Comparison of ENCODE assay signal across 31 cellular contexts in the genomic region with DNA sequence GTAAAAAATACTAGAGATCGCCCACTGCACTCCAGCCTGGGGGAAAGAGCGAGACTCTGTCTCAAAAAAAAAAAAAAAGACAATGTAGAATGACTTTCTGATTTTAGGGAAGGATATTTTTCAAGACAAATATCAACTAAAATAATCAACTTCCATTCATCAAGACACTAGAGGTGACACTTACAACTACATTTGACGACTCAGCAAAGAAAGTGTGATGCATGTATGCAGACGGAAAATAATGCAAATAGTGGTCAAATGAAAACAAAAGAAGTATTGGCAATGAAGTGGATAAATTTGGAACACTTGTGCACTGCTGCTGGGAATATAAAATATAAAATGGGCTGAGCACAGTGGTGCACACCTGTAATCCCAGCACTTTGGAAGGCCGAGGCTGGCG. TPM values are rescaled to one million over a fixed set of nuclear protein-coding genes. Genes with fewer than 3 reads are reported as not detected.
"Had no signal": no experiment of that assay in that cellular context is flagged by ENCODE, and none has a peak within 500 bp of the region (broad histone marks: within the 10 kb centered on the region; RNA-seq: fewer than 3 reads in every experiment).

No MANE protein-coding gene starts in this region.

- H3K4me3 ChIP-seq: neural progenitor cell, ovary, psoas muscle, skin epidermis, smooth muscle cell, spleen, suprapubic skin, testis, tibial artery, transverse colon, upper lobe of right lung, uterus had no signal

- H3K4me1 ChIP-seq: neural progenitor cell, parathyroid adenoma, psoas muscle, spleen, suprapubic skin, testis, tibial artery, transverse colon, upper lobe of right lung, uterus had no signal

- H3K4me2 ChIP-seq: neural progenitor cell, smooth muscle cell had no signal

- H2AFZ ChIP-seq: neural progenitor cell, parathyroid adenoma had no signal

- H3K9me3 ChIP-seq: ovary, suprapubic skin, testis, upper lobe of right lung, uterus had no signal

- H3K27me3 ChIP-seq: neural progenitor cell, ovary, spleen, suprapubic skin, testis, tibial artery, transverse colon, upper lobe of right lung, uterus had no signal

- H3K9ac ChIP-seq: neural progenitor cell, parathyroid adenoma had no signal

- H3K27me3 Mint-ChIP-seq: progenitor cell of endocrine pancreas; stimulated activated memory B cell treated with anti-CD40 and anti-IgM and Interleukin-4, amounts not matched to agents 10 μg/mL and 1 μg/mL and 100 μg/mL, for 72 hours; stimulated activated naive CD8-positive, alpha-beta T cell treated with anti-CD3 and anti-CD28 coated beads, Interleukin-15, amount 100 ng/mL, for 72 hours; type B pancreatic cell had no signal

- H3K4me3 Mint-ChIP-seq: natural killer cell; nephron; neural progenitor cell; stimulated activated memory B cell treated with anti-CD40 and anti-IgM and Interleukin-4, amounts not matched to agents 10 μg/mL and 1 μg/mL and 100 μg/mL, for 72 hours; stimulated activated naive CD8-positive, alpha-beta T cell treated with anti-CD3 and anti-CD28 coated beads, Interleukin-15, amount 100 ng/mL, for 72 hours; type B pancreatic cell had no signal

- H3K4me1 Mint-ChIP-seq: natural killer cell; nephron; neural progenitor cell; stimulated activated memory B cell treated with anti-CD40 and anti-IgM and Interleukin-4, amounts not matched to agents 10 μg/mL and 1 μg/mL and 100 μg/mL, for 72 hours; stimulated activated naive CD8-positive, alpha-beta T cell treated with anti-CD3 and anti-CD28 coated beads, Interleukin-15, amount 100 ng/mL, for 72 hours had no signal

- H3K27ac ChIP-seq: neural progenitor cell, ovary, parathyroid adenoma, psoas muscle, skin epidermis, spleen, suprapubic skin, testis, tibial artery, transverse colon, upper lobe of right lung, uterus had no signal

- ATAC-seq: natural killer cell; psoas muscle; right cardiac atrium; sciatic nerve; stimulated activated memory B cell treated with anti-CD40 and anti-IgM and Interleukin-4, amounts not matched to agents 10 μg/mL and 1 μg/mL and 100 μg/mL, for 72 hours; stimulated activated naive CD8-positive, alpha-beta T cell treated with anti-CD3 and anti-CD28 coated beads, Interleukin-15, amount 100 ng/mL, for 72 hours; stimulated activated naive CD8-positive, alpha-beta T cell treated with anti-CD3 and anti-CD28 coated beads, Interleukin-15, Interleukin-2, amounts not matched to agents 100 U/mL and 50 U/mL, for 24 hours; upper lobe of right lung had no signal

- H3K27ac Mint-ChIP-seq: natural killer cell; nephron; neural progenitor cell; progenitor cell of endocrine pancreas; stimulated activated memory B cell treated with anti-CD40 and anti-IgM and Interleukin-4, amounts not matched to agents 10 μg/mL and 1 μg/mL and 100 μg/mL, for 72 hours; stimulated activated naive CD8-positive, alpha-beta T cell treated with anti-CD3 and anti-CD28 coated beads, Interleukin-15, amount 100 ng/mL, for 72 hours; type B pancreatic cell had no signal

- DNase-seq: natural killer cell; occipital lobe; ovary; posterior cingulate gyrus; psoas muscle; spleen; stimulated activated CD4-positive, alpha-beta T cell treated with anti-CD3 and anti-CD28 coated beads, Interleukin-12 subunit alpha, Interleukin-12 subunit beta, amount 100 ng/mL, for 4 hours; stimulated activated CD4-positive, alpha-beta T cell treated with anti-CD3 and anti-CD28 coated beads, Interleukin-1b, Interleukin-23, amount 100 ng/mL, for 48 hours; stimulated activated CD4-positive, alpha-beta T cell treated with anti-CD3 and anti-CD28 coated beads, Interleukin-4, amount 100 ng/mL, for 1 hour; stimulated activated CD4-positive, alpha-beta T cell treated with anti-CD3 and anti-CD28 coated beads, Interleukin-4, amount 100 ng/mL, for 4 hours; stimulated activated CD8-positive, alpha-beta memory T cell treated with anti-CD3 and anti-CD28 coated beads, Interleukin-4, amount 100 ng/mL, for 48 hours; stimulated activated naive CD4-positive, alpha-beta T cell; stimulated activated naive CD8-positive, alpha-beta T cell treated with anti-CD3 and anti-CD28 coated beads, Interleukin-15, amount 100 ng/mL, for 72 hours; stimulated activated naive CD8-positive, alpha-beta T cell treated with anti-CD3 and anti-CD28 coated beads, Interleukin-15, Interleukin-2, amounts not matched to agents 100 U/mL and 50 U/mL, for 24 hours; substantia nigra; testis; tibial artery; transverse colon; upper lobe of right lung; uterus had no signal

- H3K79me2 ChIP-seq: parathyroid adenoma had no signal

- H3K36me3 ChIP-seq: ovary, uterus had no signal

RNA-seq across cellular contexts. Expression of gene MEF2B, which starts 44.0 kb away (rescaled TPM):
- total RNA-seq: occipital lobe, smooth muscle cell had no signal
